In genomic region chr11:75272391-75272790, GRCh38 we compare ENCODE assay signal across 1 cellular context.
TF ChIP-seq lines count a peak whose summit lies in the region.

No MANE protein-coding gene starts in this region.

TF ChIP-seq in IMR-90, 13 proteins besides CTCF, POLR2A, EP300 and RAD21 (continued from another document):
- TF ChIP-seq SMC3 (IDR thresholded peaks at IDR 0.05; ENCODE audit: low read depth, low read length) (no peak), RCOR1 (IDR thresholded peaks at IDR 0.05; ENCODE audit: insufficient replicate concordance, low read length) (no peak), CHD1 (IDR thresholded peaks at IDR 0.05; ENCODE audit: low read depth, low read length) (no peak), BHLHE40 (IDR thresholded peaks at IDR 0.05; ENCODE audit: low read depth, low read length) (no peak), ELK1 (IDR thresholded peaks at IDR 0.05; ENCODE audit: borderline replicate concordance, low read depth, low read length) (no peak), MAZ (IDR thresholded peaks at IDR 0.05; ENCODE audit: borderline replicate concordance, low read depth, low read length) (no peak), RFX5 (IDR thresholded peaks at IDR 0.05; ENCODE audit: low read depth, low read length) (no peak)
